Comparison of ENCODE assay signal across 16 cellular contexts in genomic region chr5:95471922-95472321, GRCh38.
DNase-seq lines count a peak whose midpoint lies in the region; ATAC-seq, FAIRE-seq and TF ChIP-seq lines count a peak whose summit lies in the region.
"Had no signal": no experiment of that assay in that cellular context is flagged by ENCODE, and none has a peak within 500 bp of the region (broad histone marks: within the 10 kb centered on the region; RNA-seq: fewer than 3 reads in every experiment).

No MANE protein-coding gene starts in this region.

- H3K9ac ChIP-seq in HepG2 (ENCODE audit: insufficient read depth, low read depth, low read length) (no peak overlapping the region), adipocyte (ENCODE audit: low read length) (no peak overlapping the region)

- H2AFZ ChIP-seq in HepG2 (ENCODE audit: low read length), result no peak overlapping the region

- BruUV-seq in HepG2 (replicated peaks; lab: Mats Ljungman, UMichigan), result no TSS peak

- CTCF ChIA-PET in HepG2 (lab: Yijun Ruan, JAX; ENCODE audit: low intra/inter-chr PET ratio, low total read pairs), result no interaction called here

- H3K36me3 ChIP-seq in HepG2 (replicated peaks in 1 of 2; ENCODE audit: control insufficient read depth in 1 of 2, insufficient read depth in 2 of 2, low read length in 2 of 2), result peaks cover 7 to 29% of the 10 kb centered on the region in 2 experiments
- peaks cover 0 to 36% (median 2%) of the 10 kb centered on the region in 4 donors for H3K36me3 ChIP-seq in right lobe of liver
- peaks cover 52% of the 10 kb centered on the region for H3K36me3 ChIP-seq in adipocyte (ENCODE audit: control insufficient read depth, insufficient read depth, low read length, severe bottlenecking)

- H3K27me3 ChIP-seq in HepG2 (ENCODE audit: control insufficient read depth in 1 of 2, insufficient read depth in 2 of 2, low read length in 2 of 2), result no peaks in the 10 kb centered on the region; a peak in 1 of 5 replicates
- no peaks in the 10 kb centered on the region for H3K27me3 ChIP-seq in right lobe of liver
- no peaks in the 10 kb centered on the region for H3K27me3 ChIP-seq in adipocyte (replicated peaks; ENCODE audit: control insufficient read depth, insufficient read depth, low read length)
- H3K27me3 ChIP-seq in foreskin keratinocyte, result no peaks in the 10 kb centered on the region
- H3K27me3 ChIP-seq: ascending aorta, MG63, tibial nerve had no signal

- POLR2A ChIA-PET in HepG2 (lab: Yijun Ruan, JAX), result no interaction called here

- H3K4me1 ChIP-seq in HepG2 (ENCODE audit: insufficient read depth, low read length), result no peaks in the 10 kb centered on the region
- H3K4me1 ChIP-seq in right lobe of liver, result no peaks in the 10 kb centered on the region
- H3K4me1 ChIP-seq in adipocyte (ENCODE audit: control insufficient read depth, insufficient read depth, low read length), result no peaks in the 10 kb centered on the region
- no peaks in the 10 kb centered on the region for H3K4me1 ChIP-seq in foreskin keratinocyte
- H3K4me1 ChIP-seq: ascending aorta, tibial nerve had no signal

- intact Hi-C loops in HepG2 (cut with micrococcal nuclease; ENCODE audit: unreplicated experiment), result no loop called here
- intact Hi-C loops in right lobe of liver (cut with DNase I), result no loop called here
- intact Hi-C loops in cardiac septum (cut with DNase I), result no loop called here

- H3K27ac ChIP-seq in HepG2 (ENCODE audit: extremely low read length, insufficient read depth, low read length), result no peak overlapping the region
- no peak overlapping the region for H3K27ac ChIP-seq in right lobe of liver
- H3K27ac ChIP-seq in foreskin keratinocyte, result no peak overlapping the region
- H3K27ac ChIP-seq: ascending aorta, tibial nerve had no signal

- TF ChIP-seq POLR2A in HepG2 (IDR thresholded peaks at IDR 0.05; ENCODE audit: insufficient read depth in 1 of 2, low read depth in 2 of 2, low read length in 2 of 2) (no peak), right lobe of liver (IDR thresholded peaks at IDR 0.05) (no peak)

- H4K20me1 ChIP-seq in HepG2 (ENCODE audit: insufficient read depth, low read length), result 0 out of 2 replicates have a peak, but pooled peaks cover 2% of the 10 kb centered on the region

- no peak for FAIRE-seq in HepG2 (lab: Jason Lieb, UNC)
- FAIRE-seq: GM12878 had no signal

- no peaks in the 10 kb centered on the region for H3K79me2 ChIP-seq in HepG2 (ENCODE audit: insufficient read depth, low read length)

- H3K9me3 ChIP-seq in HepG2 (ENCODE audit: low read length) (no peaks in the 10 kb centered on the region), right lobe of liver (no peaks in the 10 kb centered on the region), adipocyte (ENCODE audit: control insufficient read depth, low read length) (no peaks in the 10 kb centered on the region)
- H3K9me3 ChIP-seq: ascending aorta, MG63, tibial nerve had no signal

- in situ Hi-C loops in HepG2 (cut with HindIII; ENCODE audit: extremely low pct_ligation_motif_present, low pct_unique_long_range_greater_than_20kb), result no loop called here

- DNase-seq in HepG2 (ENCODE audit: low spot score), result no peak
- DNase-seq in right lobe of liver, result no peak
- peak; percentile 32 for DNase-seq in adipocyte (ENCODE audit: low read depth)
- peak; percentile 3 to 14 for DNase-seq in foreskin keratinocyte
- DNase-seq in cardiac septum (ENCODE audit: low spot score), result no peak
- no peak for DNase-seq in NCI-H748 treated with DMSO at 0.1 percent for 48 hours (lab: John Stamatoyannopoulos, UW)
- no peak for DNase-seq in NCI-H2107 (lab: John Stamatoyannopoulos, UW)
- DNase-seq: activated CD4-positive, alpha-beta T cell treated with anti-CD3 and anti-CD28 coated beads for 1 hour; activated T-cell treated with anti-CD3 and anti-CD28 coated beads, Interleukin-2, amount 50 U/mL, for 4 hours; hypothalamus; MG63; stimulated activated CD4-positive, alpha-beta T cell treated with anti-CD3 and anti-CD28 coated beads, Interleukin-12 subunit alpha, Interleukin-12 subunit beta, amount 100 ng/mL, for 4 hours had no signal

- ATAC-seq in HepG2 (peak; percentile 56), right lobe of liver (no peak), foreskin keratinocyte (peak; percentile 51), HG03139 (IDR thresholded peaks at IDR 0.05; ENCODE audit: unreplicated experiment) (no peak)
- ATAC-seq: activated T-cell treated with anti-CD3 and anti-CD28 coated beads, Interleukin-2, amount 50 U/mL, for 4 hours; GM12878 had no signal

- no peak overlapping the region for H3K4me2 ChIP-seq in HepG2 (ENCODE audit: low read depth, low read length)

- 93% methylated on average over 1 of the region's 1 CpG for WGBS in HepG2 (ENCODE audit: low lambda C conversion rate)
- no CpG with 5 or more reads among the region's 1 CpG for WGBS in right lobe of liver (ENCODE audit: insufficient coverage, low coverage, low lambda C conversion rate, missing lambda C conversion rate)

- no peak for TF ChIP-seq RAD21 in HepG2 (CRISPR knock-in tag; IDR thresholded peaks at IDR 0.05)

- TF ChIP-seq EP300 in HepG2 (IDR thresholded peaks at IDR 0.05; ENCODE audit: low read depth in 2 of 2, low read length in 2 of 2) (no peak), HepG2 (CRISPR knock-in tag; IDR thresholded peaks at IDR 0.05; ENCODE audit: borderline replicate concordance) (no peak)

- H3K4me3 ChIP-seq in HepG2 (replicated peaks in 1 of 3; ENCODE audit: insufficient read depth in 1 of 3, low read depth in 2 of 3, low read length in 3 of 3) (no peak overlapping the region), right lobe of liver (no peak overlapping the region), adipocyte (ENCODE audit: low read length) (no peak overlapping the region)
- H3K4me3 ChIP-seq: ascending aorta, GM12878, MG63, tibial nerve had no signal

- no peak for TF ChIP-seq CTCF in HepG2 (CRISPR knock-in tag; IDR thresholded peaks at IDR 0.05)
- TF ChIP-seq CTCF in right lobe of liver (IDR thresholded peaks at IDR 0.05), result no peak
- no peak for TF ChIP-seq CTCF in foreskin keratinocyte (conservative IDR thresholded peaks at IDR 0.05)

TF ChIP-seq in HepG2, 621 proteins besides CTCF, POLR2A, EP300 and RAD21:
- no peak for TF ChIP-seq ZBTB20 (CRISPR knock-in tag; IDR thresholded peaks at IDR 0.05; ENCODE audit: borderline replicate concordance, low read depth)

Comparison
In these comparisons a context has a peak if more than half of its experiments do, and no peak if none do; other contexts are left out.
1. ATAC-seq: peak in HepG2 (single experiment) and foreskin keratinocyte (single experiment); none in right lobe of liver (0 of 4) and HG03139 (single experiment).
2. DNase-seq: peak in adipocyte (single experiment) and foreskin keratinocyte (2 of 2); none in HepG2 (single experiment), right lobe of liver (0 of 3), cardiac septum (single experiment), NCI-H748 treated with DMSO at 0.1 percent for 48 hours (single experiment) and NCI-H2107 (single experiment).